Comparison of ENCODE assay signal across 8 cellular contexts in the genomic region with DNA sequence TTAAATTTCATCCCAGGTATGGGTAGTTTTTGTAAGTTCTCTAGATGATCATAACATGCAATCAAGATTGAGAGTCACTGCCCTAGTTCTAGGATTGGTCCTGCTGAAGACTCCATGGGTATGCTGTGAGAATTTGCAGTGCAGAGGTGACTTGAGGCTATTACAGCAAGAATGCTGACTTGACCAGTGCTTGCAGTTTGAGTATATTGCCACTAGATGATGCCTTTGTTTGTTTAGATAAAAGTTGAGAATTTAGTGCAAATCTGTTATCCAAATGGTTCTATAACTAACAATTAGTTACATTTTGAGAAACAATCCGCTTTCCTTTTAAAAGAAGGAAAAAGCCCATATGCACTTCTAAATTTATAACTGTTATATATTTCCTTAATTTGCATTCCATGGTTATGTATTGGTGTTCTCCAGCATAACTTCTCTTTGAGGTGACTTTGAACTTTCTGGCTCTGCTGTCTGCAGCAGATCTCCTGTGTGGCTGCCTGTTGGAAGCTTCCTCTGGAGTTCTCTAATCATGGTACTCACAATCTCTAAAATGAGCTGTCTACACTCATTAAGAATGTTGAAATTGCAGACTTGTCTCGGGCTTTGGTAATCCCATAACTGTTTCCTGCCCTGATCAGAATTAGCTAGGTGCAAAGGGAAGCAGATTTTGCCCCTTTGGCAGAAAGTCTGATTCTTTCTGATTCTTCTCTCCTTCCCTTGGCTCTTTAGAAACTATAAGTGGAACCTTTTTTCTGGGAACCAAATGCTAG. TPM values are rescaled to one million over a fixed set of nuclear protein-coding genes. Genes with fewer than 3 reads are reported as not detected.
A peak's percentile ranks its signal among the peaks of the same experiment; 100 is the strongest.
DNase-seq lines count a peak whose midpoint lies in the region; ATAC-seq and TF ChIP-seq lines count a peak whose summit lies in the region.

No MANE protein-coding gene starts in this region.

- H2BK12ac ChIP-seq in mesenchymal stem cell (ENCODE audit: low read length in 2 of 2) = no peak overlapping the region

- H3K9ac ChIP-seq in mesenchymal stem cell (ENCODE audit: low read length) = peak overlapping the region; percentile 1

- no peak overlapping the region for H2BK120ac ChIP-seq in mesenchymal stem cell (ENCODE audit: low read depth, low read length)

- H3K18ac ChIP-seq in mesenchymal stem cell (ENCODE audit: low read depth in 1 of 2, low read length in 2 of 2) = peak overlapping the region in 1 of 2 experiments; percentile 22

- H2AFZ ChIP-seq in mesenchymal stem cell (ENCODE audit: low read depth, low read length) = no peak overlapping the region

- no peaks in the 10 kb centered on the region for H3K4me1 ChIP-seq in body of pancreas
- H3K4me1 ChIP-seq in mesenchymal stem cell (ENCODE audit: control insufficient read depth, insufficient read depth, low read depth, low read length) = no peaks in the 10 kb centered on the region

- H2BK5ac ChIP-seq in mesenchymal stem cell (ENCODE audit: low read depth, low read length, poor library complexity, severe bottlenecking) = no peak overlapping the region

- H3K27me3 ChIP-seq in body of pancreas (no peaks in the 10 kb centered on the region), mesenchymal stem cell (ENCODE audit: control insufficient read depth in 1 of 2, insufficient read depth in 1 of 2, low read length in 2 of 2) (no peaks in the 10 kb centered on the region)

- peak in 6 of 7 experiments; percentile 21 to 55 (median 47) for TF ChIP-seq CTCF in body of pancreas (IDR thresholded peaks at IDR 0.05)

- H3K4me3 ChIP-seq in Jurkat, Clone E6-1 (ENCODE audit: low read length) = no peak overlapping the region
- H3K4me3 ChIP-seq in body of pancreas (no peak overlapping the region), mesenchymal stem cell (ENCODE audit: insufficient read depth in 1 of 2, low read depth in 1 of 2, low read length in 2 of 2) (no peak overlapping the region)

- no peak overlapping the region for H4K91ac ChIP-seq in mesenchymal stem cell (ENCODE audit: low read length)

- no peaks in the 10 kb centered on the region for H3K9me3 ChIP-seq in body of pancreas
- H3K9me3 ChIP-seq in mesenchymal stem cell (ENCODE audit: control insufficient read depth, low read length) = no peaks in the 10 kb centered on the region

- peak; percentile 3 for DNase-seq in GF-D8 (lab: John Stamatoyannopoulos, UW)
- DNase-seq in Jurkat, Clone E6-1 (ENCODE audit: low read depth, low spot score) = peak; percentile 46
- peak in 1 of 4 donors; percentile 2 for DNase-seq in body of pancreas
- peak; percentile 77 for DNase-seq in mesenchymal stem cell
- DNase-seq in NCI-H1930 (lab: John Stamatoyannopoulos, UW) = no peak
- no peak for DNase-seq in activated T-cell treated with anti-CD3 and anti-CD28 coated beads, Interleukin-2, amount 50 U/mL, for 1 hour

- no peak overlapping the region for H4K8ac ChIP-seq in mesenchymal stem cell (ENCODE audit: low read length)

- H3K27ac ChIP-seq in body of pancreas (no peak overlapping the region), mesenchymal stem cell (ENCODE audit: low read length, poor library complexity, severe bottlenecking) (no peak overlapping the region)

- no peak overlapping the region for H3K4ac ChIP-seq in mesenchymal stem cell (ENCODE audit: low read depth in 1 of 2, low read length in 2 of 2)

- 65 to 72% methylated on average over 2 of the region's 2 CpGs for WGBS in body of pancreas, 2 donors
- WGBS in mesenchymal stem cell = 100% methylated on average over 1 of the region's 2 CpGs

- no peak overlapping the region for H3K14ac ChIP-seq in mesenchymal stem cell (ENCODE audit: low read length in 2 of 2)

- H2BK15ac ChIP-seq in mesenchymal stem cell (ENCODE audit: low read depth, poor library complexity, severe bottlenecking) = no peak overlapping the region

- H2AK5ac ChIP-seq in mesenchymal stem cell (ENCODE audit: low read length, severe bottlenecking) = no peak overlapping the region

- H3K4me2 ChIP-seq in mesenchymal stem cell (ENCODE audit: low read length, poor library complexity, severe bottlenecking) = no peak overlapping the region

- intact Hi-C loops in body of pancreas (cut with DNase I) = no loop called here

- no peak for ATAC-seq in body of pancreas
- ATAC-seq in HG03565 (IDR thresholded peaks at IDR 0.05; ENCODE audit: unreplicated experiment) = no peak
- no peak for ATAC-seq in HG03439 (IDR thresholded peaks at IDR 0.05; ENCODE audit: unreplicated experiment)

- TF ChIP-seq POLR2A in body of pancreas (IDR thresholded peaks at IDR 0.05) = no peak

- no peak overlapping the region for H3K23ac ChIP-seq in mesenchymal stem cell (ENCODE audit: low read length in 2 of 2)

- peaks cover 19% of the 10 kb centered on the region for H3K79me1 ChIP-seq in mesenchymal stem cell (replicated peaks; ENCODE audit: low read length, poor library complexity, severe bottlenecking)

- H3K36me3 ChIP-seq in body of pancreas (replicated peaks in 1 of 2; ENCODE audit: insufficient read depth in 1 of 2, low read depth in 2 of 2) = no peaks in the 10 kb centered on the region
- peaks cover 0 to 2% of the 10 kb centered on the region in 2 experiments for H3K36me3 ChIP-seq in mesenchymal stem cell (ENCODE audit: control insufficient read depth in 1 of 2, insufficient read depth in 2 of 2, low read depth in 1 of 2, low read length in 2 of 2)

RNA-seq across cellular contexts. Expression of a gene that starts 24.9 kb away (rescaled TPM):
- 83.0 TPM for polyA plus RNA-seq in Jurkat, Clone E6-1 (2012; ENCODE audit: insufficient read depth, insufficient read length)
- not detected for total RNA-seq in body of pancreas
- 10.9 TPM for polyA plus RNA-seq in mesenchymal stem cell (2013, experiment 1 of 2)
- 11.1 TPM for polyA plus RNA-seq in mesenchymal stem cell (2013, experiment 2 of 2)

Comparison
In these comparisons a context has a peak if more than half of its experiments do, and no peak if none do; other contexts are left out.
1. DNase-seq: peak in GF-D8 (single experiment), Jurkat, Clone E6-1 (single experiment) and mesenchymal stem cell (single experiment); none in NCI-H1930 (0 of 2) and activated T-cell treated with anti-CD3 and anti-CD28 coated beads, Interleukin-2, amount 50 U/mL, for 1 hour (single experiment).